In genomic region chr2:102848366-102848839, GRCh38 we compare ENCODE assay signal across 8 cellular contexts.
DNase-seq lines count a peak whose midpoint lies in the region; ATAC-seq and TF ChIP-seq lines count a peak whose summit lies in the region.

No MANE protein-coding gene starts in this region.

- ATAC-seq in omental fat pad (ENCODE audit: low FRiP score) (peak; percentile 41), GM19023 (IDR thresholded peaks at IDR 0.05; ENCODE audit: unreplicated experiment) (no peak), GM19452 (IDR thresholded peaks at IDR 0.05; ENCODE audit: unreplicated experiment) (no peak)

- peak; percentile 74 for DNase-seq in DMS153 (lab: John Stamatoyannopoulos, UW)
- peak; percentile 73 for DNase-seq in NCI-H1092 treated with DMSO at 0.1 percent for 48 hours (lab: John Stamatoyannopoulos, UW)
- peak; percentile 71 for DNase-seq in SKM-1 treated with dmso at 0.1 percent for 144 hours (lab: John Stamatoyannopoulos, UW; ENCODE audit: unreplicated experiment)
- peak; percentile 70 for DNase-seq in globus pallidus (ENCODE audit: low spot score)
- DNase-seq in omental fat pad (ENCODE audit: low spot score), result no peak
- no peak for DNase-seq in stimulated activated naive CD4-positive, alpha-beta T cell (lab: John Stamatoyannopoulos, UW)

- TF ChIP-seq CTCF in omental fat pad (IDR thresholded peaks at IDR 0.05), result no peak

Comparison
In these comparisons a context has a peak if more than half of its experiments do, and no peak if none do; other contexts are left out.
1. DNase-seq: peak in DMS153 (single experiment), NCI-H1092 treated with DMSO at 0.1 percent for 48 hours (single experiment), SKM-1 treated with dmso at 0.1 percent for 144 hours (single experiment) and globus pallidus (single experiment); none in omental fat pad (single experiment) and stimulated activated naive CD4-positive, alpha-beta T cell (0 of 6).